Comparison of ENCODE assay signal across 21 cellular contexts in the genomic region with DNA sequence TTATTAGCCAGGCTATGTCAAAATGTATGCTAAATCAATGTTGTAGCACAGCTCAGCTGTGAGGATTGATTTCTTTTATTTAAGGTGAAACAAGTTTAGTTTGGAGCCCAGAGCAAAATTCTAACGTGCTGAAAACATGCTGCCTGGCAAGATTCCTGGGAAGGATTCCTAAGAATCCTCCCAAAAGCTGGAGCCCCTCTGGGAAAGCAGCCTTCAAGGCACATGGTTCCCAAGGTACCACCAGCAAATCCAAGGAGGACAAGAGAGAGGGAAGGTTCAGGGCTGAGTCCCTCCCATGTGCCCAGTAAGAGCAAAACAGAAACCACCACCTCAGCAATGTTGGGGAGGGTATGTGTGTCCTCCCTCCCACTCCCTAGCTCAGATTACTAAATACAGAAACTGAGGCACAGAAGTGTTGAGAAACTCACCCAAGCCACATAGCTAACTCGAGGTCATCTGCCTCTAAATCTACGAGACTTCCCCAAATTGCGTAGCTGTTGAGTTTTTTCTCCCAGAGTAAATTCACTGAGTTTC. TPM values are rescaled to one million over a fixed set of nuclear protein-coding genes. Genes with fewer than 3 reads are reported as not detected.
"Had no signal": no experiment of that assay in that cellular context is flagged by ENCODE, and none has a peak within 500 bp of the region (broad histone marks: within the 10 kb centered on the region; RNA-seq: fewer than 3 reads in every experiment).

No MANE protein-coding gene starts in this region.

- H3K9me3 ChIP-seq: breast epithelium, left ventricle myocardium inferior, thyroid gland, vagina had no signal

- H3K36me3 ChIP-seq: breast epithelium, left ventricle myocardium inferior, thyroid gland, vagina had no signal

- H3K9me3 Mint-ChIP-seq: activated CD4-positive, alpha-beta T cell treated with anti-CD3 and anti-CD28 coated beads, Interleukin-2, amount 10 ng/mL, durations not matched to agents 7 days and 5 days; activated T-cell treated with anti-CD3 and anti-CD28 coated beads, Interleukin-2, amount 50 U/mL, for 4 hours had no signal

- H3K79me2 ChIP-seq: parathyroid adenoma had no signal

- FAIRE-seq: astrocyte, endometrium, kidney had no signal

- H3K27ac ChIP-seq: breast epithelium, coronary artery, left ventricle myocardium inferior, parathyroid adenoma, thyroid gland, vagina had no signal

- H3K4me3 Mint-ChIP-seq: activated CD4-positive, alpha-beta T cell treated with anti-CD3 and anti-CD28 coated beads, Interleukin-2, amount 10 ng/mL, durations not matched to agents 7 days and 5 days; activated T-cell treated with anti-CD3 and anti-CD28 coated beads, Interleukin-2, amount 50 U/mL, for 4 hours; naive thymus-derived CD4-positive, alpha-beta T cell had no signal

- H3K36me3 Mint-ChIP-seq: naive thymus-derived CD4-positive, alpha-beta T cell had no signal

- H3K27ac Mint-ChIP-seq: activated CD4-positive, alpha-beta T cell treated with anti-CD3 and anti-CD28 coated beads, Interleukin-2, amount 10 ng/mL, durations not matched to agents 7 days and 5 days; naive thymus-derived CD4-positive, alpha-beta T cell had no signal

- H3K4me3 ChIP-seq: breast epithelium, coronary artery, left ventricle myocardium inferior, thyroid gland, vagina had no signal

- H3K9ac ChIP-seq: parathyroid adenoma had no signal

- ATAC-seq: activated T-cell treated with anti-CD3 and anti-CD28 coated beads, Interleukin-2, amount 50 U/mL, for 4 hours; naive thymus-derived CD4-positive, alpha-beta T cell had no signal

- DNase-seq: activated CD4-positive, alpha-beta T cell treated with anti-CD3 and anti-CD28 coated beads, Interleukin-2, amount 10 ng/mL, durations not matched to agents 7 days and 5 days; activated CD8-positive, alpha-beta memory T cell treated with anti-CD3 and anti-CD28 coated beads, Interleukin-2, amount 50 U/mL, for 4 hours; activated effector memory CD4-positive, alpha-beta T cell treated with Interleukin-2 at 50 U/mL for 16 hours; activated naive CD4-positive, alpha-beta T cell treated with anti-CD3 and anti-CD28 coated beads, Interleukin-2, amount 50 U/mL, for 16 hours; activated T-cell treated with anti-CD3 and anti-CD28 coated beads, Interleukin-2, amount 50 U/mL, for 4 hours; erythroblast; foreskin melanocyte; kidney; left ventricle myocardium inferior; naive thymus-derived CD4-positive, alpha-beta T cell; stimulated activated CD8-positive, alpha-beta memory T cell treated with anti-CD3 and anti-CD28 coated beads, Interleukin-4, amount 100 ng/mL, for 48 hours; stimulated activated naive CD4-positive, alpha-beta T cell; T-helper 1 cell; T-helper 9 cell; thyroid gland had no signal

- H3K27me3 ChIP-seq: breast epithelium, thyroid gland, vagina had no signal

- H3K4me1 Mint-ChIP-seq: activated CD4-positive, alpha-beta T cell treated with anti-CD3 and anti-CD28 coated beads, Interleukin-2, amount 10 ng/mL, durations not matched to agents 7 days and 5 days had no signal

- H2AFZ ChIP-seq: parathyroid adenoma had no signal

- H3K4me1 ChIP-seq: breast epithelium, parathyroid adenoma, vagina had no signal

RNA-seq across cellular contexts. Expression of a gene that starts 12.1 kb away (rescaled TPM):
- total RNA-seq: activated CD4-positive, alpha-beta T cell treated with anti-CD3 and anti-CD28 coated beads, Interleukin-2, amount 10 ng/mL, durations not matched to agents 7 days and 5 days; naive thymus-derived CD4-positive, alpha-beta T cell had no signal
- polyA plus RNA-seq: naive thymus-derived CD4-positive, alpha-beta T cell had no signal
